Comparison of ENCODE assay signal across 1 cellular context in the genomic region with DNA sequence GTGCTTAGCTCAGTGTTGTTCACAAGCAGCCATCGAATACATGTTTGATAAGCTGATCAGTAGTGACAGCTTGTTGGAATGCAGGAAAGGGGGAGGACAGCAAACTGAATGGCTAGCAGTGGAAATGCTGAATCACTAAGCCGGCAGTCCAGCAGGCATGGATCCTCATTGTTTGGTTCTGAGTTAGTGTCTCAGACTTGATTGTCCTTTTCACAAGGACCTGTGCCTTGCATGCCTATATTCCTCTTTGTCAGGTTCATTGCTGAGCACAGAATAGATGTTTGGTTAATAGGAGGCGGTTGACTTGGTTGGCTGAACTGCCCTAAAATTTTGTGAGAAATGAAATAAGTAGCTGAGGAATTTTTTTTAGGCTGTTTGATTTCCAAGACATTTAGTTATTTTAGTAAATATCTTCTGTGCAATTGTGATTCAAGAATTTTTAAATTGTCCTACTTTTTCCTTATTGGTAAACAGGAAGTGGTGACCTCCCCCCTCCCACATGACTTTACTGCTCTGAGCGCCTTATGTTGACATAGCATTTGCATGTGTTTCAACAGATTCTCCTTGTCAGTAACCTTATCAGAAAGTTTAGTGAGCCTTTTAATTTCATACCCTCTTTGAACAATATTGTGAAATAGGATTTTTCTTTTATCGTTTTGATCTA.
TF ChIP-seq lines count a peak whose summit lies in the region.

No MANE protein-coding gene starts in this region.

TF ChIP-seq in K562, 482 proteins besides CTCF, POLR2A, EP300 and RAD21 (continued from another document and continues in another):
- TF ChIP-seq, protein P1, sequence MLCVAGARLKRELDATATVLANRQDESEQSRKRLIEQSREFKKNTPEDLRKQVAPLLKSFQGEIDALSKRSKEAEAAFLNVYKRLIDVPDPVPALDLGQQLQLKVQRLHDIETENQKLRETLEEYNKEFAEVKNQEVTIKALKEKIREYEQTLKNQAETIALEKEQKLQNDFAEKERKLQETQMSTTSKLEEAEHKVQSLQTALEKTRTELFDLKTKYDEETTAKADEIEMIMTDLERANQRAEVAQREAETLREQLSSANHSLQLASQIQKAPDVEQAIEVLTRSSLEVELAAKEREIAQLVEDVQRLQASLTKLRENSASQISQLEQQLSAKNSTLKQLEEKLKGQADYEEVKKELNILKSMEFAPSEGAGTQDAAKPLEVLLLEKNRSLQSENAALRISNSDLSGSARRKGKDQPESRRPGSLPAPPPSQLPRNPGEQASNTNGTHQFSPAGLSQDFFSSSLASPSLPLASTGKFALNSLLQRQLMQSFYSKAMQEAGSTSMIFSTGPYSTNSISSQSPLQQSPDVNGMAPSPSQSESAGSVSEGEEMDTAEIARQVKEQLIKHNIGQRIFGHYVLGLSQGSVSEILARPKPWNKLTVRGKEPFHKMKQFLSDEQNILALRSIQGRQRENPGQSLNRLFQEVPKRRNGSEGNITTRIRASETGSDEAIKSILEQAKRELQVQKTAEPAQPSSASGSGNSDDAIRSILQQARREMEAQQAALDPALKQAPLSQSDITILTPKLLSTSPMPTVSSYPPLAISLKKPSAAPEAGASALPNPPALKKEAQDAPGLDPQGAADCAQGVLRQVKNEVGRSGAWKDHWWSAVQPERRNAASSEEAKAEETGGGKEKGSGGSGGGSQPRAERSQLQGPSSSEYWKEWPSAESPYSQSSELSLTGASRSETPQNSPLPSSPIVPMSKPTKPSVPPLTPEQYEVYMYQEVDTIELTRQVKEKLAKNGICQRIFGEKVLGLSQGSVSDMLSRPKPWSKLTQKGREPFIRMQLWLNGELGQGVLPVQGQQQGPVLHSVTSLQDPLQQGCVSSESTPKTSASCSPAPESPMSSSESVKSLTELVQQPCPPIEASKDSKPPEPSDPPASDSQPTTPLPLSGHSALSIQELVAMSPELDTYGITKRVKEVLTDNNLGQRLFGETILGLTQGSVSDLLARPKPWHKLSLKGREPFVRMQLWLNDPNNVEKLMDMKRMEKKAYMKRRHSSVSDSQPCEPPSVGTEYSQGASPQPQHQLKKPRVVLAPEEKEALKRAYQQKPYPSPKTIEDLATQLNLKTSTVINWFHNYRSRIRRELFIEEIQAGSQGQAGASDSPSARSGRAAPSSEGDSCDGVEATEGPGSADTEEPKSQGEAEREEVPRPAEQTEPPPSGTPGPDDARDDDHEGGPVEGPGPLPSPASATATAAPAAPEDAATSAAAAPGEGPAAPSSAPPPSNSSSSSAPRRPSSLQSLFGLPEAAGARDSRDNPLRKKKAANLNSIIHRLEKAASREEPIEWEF (CRISPR knock-in tag; IDR thresholded peaks at IDR 0.05): peak; percentile 93
- TF ChIP-seq MCM5 (IDR thresholded peaks at IDR 0.05; ENCODE audit: low read depth) (no peak), ETV1 (tag; conservative IDR thresholded peaks at IDR 0.05; ENCODE audit: low read depth) (peak; percentile 70), RAD51 (IDR thresholded peaks at IDR 0.05; ENCODE audit: borderline replicate concordance, low read depth) (peak; percentile 52; the same call in 1 of the 2 replicates), PPARD (CRISPR knock-in tag; IDR thresholded peaks at IDR 0.05) (no peak), SMARCC2 (IDR thresholded peaks at IDR 0.05; ENCODE audit: low read depth) (peak; percentile 59; the same call in 1 of the 2 replicates), BCLAF1 (IDR thresholded peaks at IDR 0.05; ENCODE audit: borderline replicate concordance in 1 of 2, control insufficient read depth in 1 of 2, low read depth in 2 of 2, low read length in 1 of 2) (no peak), NFE2 (IDR thresholded peaks at IDR 0.05; ENCODE audit: low read depth) (peak; percentile 98), NCOA6 (IDR thresholded peaks at IDR 0.05) (0 out of 2 replicates have a peak, but pooled peaks have one; percentile 21), CBX5 (IDR thresholded peaks at IDR 0.05; ENCODE audit: borderline replicate concordance, low read depth) (0 out of 2 replicates have a peak, but pooled peaks have one; percentile 32), NR2C1 (IDR thresholded peaks at IDR 0.05) (no peak), NR2C1 (tag; IDR thresholded peaks at IDR 0.05) (peak; percentile 41; the same call in 1 of the 2 replicates), MAFG (tag; conservative IDR thresholded peaks at IDR 0.05) (peak; percentile 88), GABPA (tag; conservative IDR thresholded peaks at IDR 0.05; ENCODE audit: low read depth) (peak; percentile 76), DMBX1 (CRISPR knock-in tag; IDR thresholded peaks at IDR 0.05; ENCODE audit: borderline replicate concordance) (peak; percentile 67; the same call in 1 of the 2 replicates), ZNF12 (CRISPR knock-in tag; IDR thresholded peaks at IDR 0.05) (no peak), CREB1 (IDR thresholded peaks at IDR 0.05) (no peak), CREB1 (CRISPR knock-in tag; IDR thresholded peaks at IDR 0.05) (no peak), GABPB1 (CRISPR knock-in tag; IDR thresholded peaks at IDR 0.05) (no peak), ARID1B (IDR thresholded peaks at IDR 0.05) (peak; percentile 74), MEIS2 (IDR thresholded peaks at IDR 0.05; ENCODE audit: partially characterized antibody) (peak; percentile 68), ATF4 (CRISPR knock-in tag; IDR thresholded peaks at IDR 0.05) (peak; percentile 61; the same call in 1 of the 2 replicates), TAF1 (IDR thresholded peaks at IDR 0.05; ENCODE audit: control insufficient read depth, extremely low read depth, insufficient read depth, low read length, severe bottlenecking) (peak; percentile 53), POLR2B (IDR thresholded peaks at IDR 0.05; ENCODE audit: low read depth, partially characterized antibody) (no peak), CXXC5 (CRISPR knock-in tag; IDR thresholded peaks at IDR 0.05) (0 out of 2 replicates have a peak, but pooled peaks have one; percentile 33), KDM1A (IDR thresholded peaks at IDR 0.05) (peak; percentile 24 to 41; a peak in 1 of 4 replicates), KLF6 (CRISPR knock-in tag; IDR thresholded peaks at IDR 0.05; ENCODE audit: borderline replicate concordance) (peak; percentile 26; the same call in 1 of the 2 replicates), ZFP91 (CRISPR knock-in tag; IDR thresholded peaks at IDR 0.05) (no peak), SMARCA4 (IDR thresholded peaks at IDR 0.05) (peak; percentile 79)
- TF ChIP-seq, protein P2, sequence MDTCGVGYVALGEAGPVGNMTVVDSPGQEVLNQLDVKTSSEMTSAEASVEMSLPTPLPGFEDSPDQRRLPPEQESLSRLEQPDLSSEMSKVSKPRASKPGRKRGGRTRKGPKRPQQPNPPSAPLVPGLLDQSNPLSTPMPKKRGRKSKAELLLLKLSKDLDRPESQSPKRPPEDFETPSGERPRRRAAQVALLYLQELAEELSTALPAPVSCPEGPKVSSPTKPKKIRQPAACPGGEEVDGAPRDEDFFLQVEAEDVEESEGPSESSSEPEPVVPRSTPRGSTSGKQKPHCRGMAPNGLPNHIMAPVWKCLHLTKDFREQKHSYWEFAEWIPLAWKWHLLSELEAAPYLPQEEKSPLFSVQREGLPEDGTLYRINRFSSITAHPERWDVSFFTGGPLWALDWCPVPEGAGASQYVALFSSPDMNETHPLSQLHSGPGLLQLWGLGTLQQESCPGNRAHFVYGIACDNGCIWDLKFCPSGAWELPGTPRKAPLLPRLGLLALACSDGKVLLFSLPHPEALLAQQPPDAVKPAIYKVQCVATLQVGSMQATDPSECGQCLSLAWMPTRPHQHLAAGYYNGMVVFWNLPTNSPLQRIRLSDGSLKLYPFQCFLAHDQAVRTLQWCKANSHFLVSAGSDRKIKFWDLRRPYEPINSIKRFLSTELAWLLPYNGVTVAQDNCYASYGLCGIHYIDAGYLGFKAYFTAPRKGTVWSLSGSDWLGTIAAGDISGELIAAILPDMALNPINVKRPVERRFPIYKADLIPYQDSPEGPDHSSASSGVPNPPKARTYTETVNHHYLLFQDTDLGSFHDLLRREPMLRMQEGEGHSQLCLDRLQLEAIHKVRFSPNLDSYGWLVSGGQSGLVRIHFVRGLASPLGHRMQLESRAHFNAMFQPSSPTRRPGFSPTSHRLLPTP (IDR thresholded peaks at IDR 0.05; ENCODE audit: borderline replicate concordance, extremely low read depth, insufficient read length): no peak
- TF ChIP-seq, protein P3, sequence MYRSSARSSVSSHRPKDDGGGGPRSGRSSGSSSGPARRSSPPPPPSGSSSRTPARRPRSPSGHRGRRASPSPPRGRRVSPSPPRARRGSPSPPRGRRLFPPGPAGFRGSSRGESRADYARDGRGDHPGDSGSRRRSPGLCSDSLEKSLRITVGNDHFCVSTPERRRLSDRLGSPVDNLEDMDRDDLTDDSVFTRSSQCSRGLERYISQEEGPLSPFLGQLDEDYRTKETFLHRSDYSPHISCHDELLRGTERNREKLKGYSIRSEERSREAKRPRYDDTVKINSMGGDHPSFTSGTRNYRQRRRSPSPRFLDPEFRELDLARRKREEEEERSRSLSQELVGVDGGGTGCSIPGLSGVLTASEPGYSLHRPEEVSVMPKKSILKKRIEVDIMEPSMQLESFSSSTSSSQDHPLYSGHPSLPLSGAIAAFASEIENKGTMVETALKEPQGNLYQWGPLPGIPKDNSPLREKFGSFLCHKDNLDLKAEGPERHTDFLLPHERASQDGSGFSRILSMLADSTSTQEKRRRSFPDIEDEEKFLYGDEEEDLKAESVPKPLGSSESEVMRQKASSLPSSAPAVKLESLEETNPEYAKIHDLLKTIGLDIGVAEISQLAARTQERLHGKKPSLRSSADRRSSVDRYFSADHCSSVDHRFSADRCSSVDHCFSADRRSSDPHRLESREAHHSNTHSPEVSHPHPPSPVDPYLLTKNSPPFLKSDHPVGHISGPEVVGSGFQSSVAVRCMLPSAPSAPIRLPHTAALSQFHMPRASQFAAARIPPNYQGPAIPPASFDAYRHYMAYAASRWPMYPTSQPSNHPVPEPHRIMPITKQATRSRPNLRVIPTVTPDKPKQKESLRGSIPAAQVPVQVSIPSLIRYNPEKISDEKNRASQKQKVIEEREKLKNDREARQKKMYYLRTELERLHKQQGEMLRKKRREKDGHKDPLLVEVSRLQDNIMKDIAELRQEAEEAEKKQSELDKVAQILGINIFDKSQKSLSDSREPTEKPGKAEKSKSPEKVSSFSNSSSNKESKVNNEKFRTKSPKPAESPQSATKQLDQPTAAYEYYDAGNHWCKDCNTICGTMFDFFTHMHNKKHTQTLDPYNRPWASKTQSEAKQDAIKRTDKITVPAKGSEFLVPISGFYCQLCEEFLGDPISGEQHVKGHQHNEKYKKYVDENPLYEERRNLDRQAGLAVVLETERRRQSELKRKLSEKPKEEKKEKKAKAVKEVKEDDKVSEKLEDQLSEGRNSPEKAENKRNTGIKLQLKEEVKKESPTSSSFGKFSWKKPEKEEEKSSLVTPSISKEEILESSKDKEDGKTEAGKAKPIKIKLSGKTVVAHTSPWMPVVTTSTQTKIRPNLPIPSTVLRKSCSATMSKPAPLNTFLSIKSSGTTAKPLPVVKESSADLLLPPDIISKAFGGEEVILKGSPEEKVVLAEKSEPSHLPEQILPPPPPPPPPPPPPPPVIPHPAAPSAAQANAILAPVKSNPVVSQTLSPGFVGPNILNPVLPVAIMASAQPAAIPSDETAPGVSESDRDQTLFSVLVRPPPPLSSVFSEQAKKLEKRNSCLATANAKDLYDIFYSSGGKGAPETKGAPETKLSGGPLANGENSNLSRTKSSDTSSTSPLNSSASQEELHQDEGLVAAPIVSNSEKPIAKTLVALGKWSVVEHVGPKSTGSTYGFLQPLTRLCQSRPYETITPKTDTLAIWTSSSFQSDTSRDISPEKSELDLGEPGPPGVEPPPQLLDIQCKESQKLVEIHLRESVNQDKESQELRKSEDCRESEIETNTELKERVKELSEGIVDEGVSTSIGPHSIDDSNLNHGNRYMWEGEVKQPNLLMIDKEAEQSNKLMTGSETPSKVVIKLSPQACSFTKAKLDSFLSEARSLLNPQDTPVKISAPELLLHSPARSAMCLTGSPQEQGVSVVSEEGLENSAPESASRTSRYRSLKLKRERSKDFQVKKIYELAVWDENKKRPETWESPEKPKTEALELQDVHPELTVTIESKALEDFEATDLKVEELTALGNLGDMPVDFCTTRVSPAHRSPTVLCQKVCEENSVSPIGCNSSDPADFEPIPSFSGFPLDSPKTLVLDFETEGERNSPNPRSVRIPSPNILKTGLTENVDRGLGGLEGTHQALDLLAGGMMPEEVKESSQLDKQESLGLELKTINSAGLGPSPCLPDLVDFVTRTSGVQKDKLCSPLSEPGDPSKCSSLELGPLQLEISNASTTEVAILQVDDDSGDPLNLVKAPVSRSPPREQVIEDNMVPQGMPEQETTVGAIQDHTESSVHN (IDR thresholded peaks at IDR 0.05; ENCODE audit: borderline replicate concordance in 1 of 2, low read depth in 1 of 2): no peak
